Comparison of ENCODE assay signal across 12 cellular contexts in genomic region chr4:23763559-23763958, GRCh38.
DNase-seq lines count a peak whose midpoint lies in the region; ATAC-seq and TF ChIP-seq lines count a peak whose summit lies in the region.
"Had no signal": no experiment of that assay in that cellular context is flagged by ENCODE, and none has a peak within 500 bp of the region (broad histone marks: within the 10 kb centered on the region; RNA-seq: fewer than 3 reads in every experiment).

No MANE protein-coding gene starts in this region.

- H3K27ac ChIP-seq in duodenal mucosa (ENCODE audit: low read depth, low read length) (no peak overlapping the region), liver (ENCODE audit: low read depth in 1 of 2, low read length in 2 of 2) (no peak overlapping the region), parathyroid adenoma (peak overlapping the region; percentile 49), psoas muscle (no peak overlapping the region)
- H3K27ac ChIP-seq: BLaER1 treated with 17β-estradiol and CSF1 and Interleukin-3, amounts not matched to agents 10 nM and 100 nM; GM23248 had no signal

- TF ChIP-seq CTCF in liver (IDR thresholded peaks at IDR 0.05; ENCODE audit: low read depth, low read length, missing input control) (no peak), parathyroid adenoma (IDR thresholded peaks at IDR 0.05) (no peak), psoas muscle (IDR thresholded peaks at IDR 0.05) (no peak)

- H3K9me3 ChIP-seq in duodenal mucosa (ENCODE audit: control insufficient read depth in 1 of 2, low read length in 2 of 2): no peaks in the 10 kb centered on the region
- H3K9me3 ChIP-seq in liver (ENCODE audit: control insufficient read depth in 4 of 4, low read length in 3 of 4): no peaks in the 10 kb centered on the region
- H3K9me3 ChIP-seq in parathyroid adenoma (ENCODE audit: control insufficient read depth, low read length): no peaks in the 10 kb centered on the region
- H3K9me3 ChIP-seq in psoas muscle: no peaks in the 10 kb centered on the region
- H3K9me3 ChIP-seq: BLaER1 treated with 17β-estradiol and CSF1 and Interleukin-3, amounts not matched to agents 10 nM and 100 nM had no signal

- DNase-seq in psoas muscle (no peak), posterior vena cava (ENCODE audit: low spot score) (no peak)
- DNase-seq in activated CD4-positive, alpha-beta T cell treated with anti-CD3 and anti-CD28 coated beads for 48 hours: no peak
- DNase-seq: CD4-positive, CD25-positive, alpha-beta regulatory T cell; CD8-positive, alpha-beta memory T cell; COR-L47; GM23248; HCEC 1CT had no signal

- H3K79me2 ChIP-seq in parathyroid adenoma: no peaks in the 10 kb centered on the region

- H3K9ac ChIP-seq in duodenal mucosa (ENCODE audit: low read depth in 1 of 2, low read length in 2 of 2) (no peak overlapping the region), liver (ENCODE audit: low read depth in 1 of 2, low read length in 2 of 2) (no peak overlapping the region), parathyroid adenoma (no peak overlapping the region)
- H3K9ac ChIP-seq: BLaER1 treated with 17β-estradiol and CSF1 and Interleukin-3, amounts not matched to agents 10 nM and 100 nM; GM23248 had no signal

- H3K36me3 ChIP-seq in duodenal mucosa (ENCODE audit: control insufficient read depth in 1 of 2, insufficient read depth in 2 of 2, low read length in 2 of 2) (no peaks in the 10 kb centered on the region), liver (ENCODE audit: control insufficient read depth in 4 of 4, insufficient read depth in 3 of 4, low read depth in 1 of 4, low read length in 3 of 4) (no peaks in the 10 kb centered on the region), parathyroid adenoma (ENCODE audit: control insufficient read depth, insufficient read depth, low read length) (peaks cover 3% of the 10 kb centered on the region), psoas muscle (ENCODE audit: insufficient read depth in 1 of 2, low read depth in 1 of 2) (no peaks in the 10 kb centered on the region)
- H3K36me3 ChIP-seq: BLaER1 treated with 17β-estradiol and CSF1 and Interleukin-3, amounts not matched to agents 10 nM and 100 nM had no signal

- WGBS in liver: 35% methylated on average over 3 of the region's 3 CpGs
- WGBS in psoas muscle, 3 donors: 51 to 65% (median 61%) methylated on average over 3 of the region's 3 CpGs

- TF ChIP-seq RAD21 in liver (IDR thresholded peaks at IDR 0.05): peak; percentile 13 to 36

- ATAC-seq in psoas muscle: no peak

- H3K27me3 ChIP-seq in duodenal mucosa (ENCODE audit: control insufficient read depth in 1 of 2, insufficient read depth in 2 of 2, low read length in 2 of 2) (no peaks in the 10 kb centered on the region), liver (ENCODE audit: control insufficient read depth in 4 of 4, insufficient read depth in 4 of 4, low read length in 3 of 4) (no peaks in the 10 kb centered on the region), parathyroid adenoma (ENCODE audit: control insufficient read depth, insufficient read depth, low read length) (no peaks in the 10 kb centered on the region), psoas muscle (ENCODE audit: insufficient read depth in 3 of 3, low read length in 2 of 3) (no peaks in the 10 kb centered on the region)
- H3K27me3 ChIP-seq: BLaER1 treated with 17β-estradiol and CSF1 and Interleukin-3, amounts not matched to agents 10 nM and 100 nM had no signal

- H3K4me3 ChIP-seq in duodenal mucosa (ENCODE audit: low read depth in 1 of 2, low read length in 2 of 2): peak overlapping the region; percentile 53 to 56
- no peak overlapping the region for H3K4me3 ChIP-seq in liver (ENCODE audit: low read depth in 1 of 3, low read length in 3 of 3)
- H3K4me3 ChIP-seq in parathyroid adenoma (ENCODE audit: low read depth, low read length): no peak overlapping the region
- no peak overlapping the region for H3K4me3 ChIP-seq in psoas muscle
- H3K4me3 ChIP-seq: BLaER1 treated with 17β-estradiol and CSF1 and Interleukin-3, amounts not matched to agents 10 nM and 100 nM; GM23248 had no signal

- intact Hi-C loops in psoas muscle (cut with DNase I): no loop called here
- intact Hi-C loops in posterior vena cava (cut with DNase I): no loop called here

- no peak overlapping the region for H3K4me2 ChIP-seq in parathyroid adenoma (ENCODE audit: low read length)
- H3K4me2 ChIP-seq: BLaER1 treated with 17β-estradiol and CSF1 and Interleukin-3, amounts not matched to agents 10 nM and 100 nM had no signal

- H3K4me1 ChIP-seq in duodenal mucosa (ENCODE audit: control insufficient read depth in 1 of 2, insufficient read depth in 2 of 2, low read length in 2 of 2) (peaks cover 20 to 33% of the 10 kb centered on the region in 2 donors), liver (ENCODE audit: control insufficient read depth in 4 of 4, insufficient read depth in 4 of 4, low read length in 3 of 4) (peaks cover 0 to 5% (median 3%) of the 10 kb centered on the region in 4 donors), parathyroid adenoma (peaks cover 17% of the 10 kb centered on the region), psoas muscle (no peaks in the 10 kb centered on the region)
- H3K4me1 ChIP-seq: BLaER1 treated with 17β-estradiol and CSF1 and Interleukin-3, amounts not matched to agents 10 nM and 100 nM had no signal

- no peak overlapping the region for H2AFZ ChIP-seq in parathyroid adenoma
- H2AFZ ChIP-seq: GM23248 had no signal

TF ChIP-seq in liver, 16 proteins besides CTCF, POLR2A, EP300 and RAD21:
- TF ChIP-seq EGR1 (IDR thresholded peaks at IDR 0.05; ENCODE audit: low read depth in 2 of 2) (no peak), HNF4A (conservative IDR thresholded peaks at IDR 0.05) (peak; percentile 97 to 98), ZBTB33 (IDR thresholded peaks at IDR 0.05) (no peak), JUND (IDR thresholded peaks at IDR 0.05) (no peak), GABPA (IDR thresholded peaks at IDR 0.05 in 1 of 2, conservative IDR thresholded peaks at IDR 0.05 in 1 of 2) (no peak), HNF4G (IDR thresholded peaks at IDR 0.05) (peak; percentile 82), MAX (IDR thresholded peaks at IDR 0.05) (no peak), YY1 (IDR thresholded peaks at IDR 0.05) (peak; percentile 21), SP1 (IDR thresholded peaks at IDR 0.05) (peak; percentile 41), FOXA1 (IDR thresholded peaks at IDR 0.05) (no peak), TAF1 (conservative IDR thresholded peaks at IDR 0.05) (no peak), NR2F2 (IDR thresholded peaks at IDR 0.05) (peak; percentile 83), FOXA2 (IDR thresholded peaks at IDR 0.05) (no peak), RXRA (IDR thresholded peaks at IDR 0.05) (peak; percentile 77 to 79), ATF3 (IDR thresholded peaks at IDR 0.05) (no peak), REST (IDR thresholded peaks at IDR 0.05) (no peak)

Comparison
In these comparisons a context has a peak if more than half of its experiments do, and no peak if none do; other contexts are left out.
1. H3K4me3 ChIP-seq: peak in duodenal mucosa (2 of 2); none in liver (0 of 3), parathyroid adenoma (single experiment) and psoas muscle (single experiment).